In the genomic region with DNA sequence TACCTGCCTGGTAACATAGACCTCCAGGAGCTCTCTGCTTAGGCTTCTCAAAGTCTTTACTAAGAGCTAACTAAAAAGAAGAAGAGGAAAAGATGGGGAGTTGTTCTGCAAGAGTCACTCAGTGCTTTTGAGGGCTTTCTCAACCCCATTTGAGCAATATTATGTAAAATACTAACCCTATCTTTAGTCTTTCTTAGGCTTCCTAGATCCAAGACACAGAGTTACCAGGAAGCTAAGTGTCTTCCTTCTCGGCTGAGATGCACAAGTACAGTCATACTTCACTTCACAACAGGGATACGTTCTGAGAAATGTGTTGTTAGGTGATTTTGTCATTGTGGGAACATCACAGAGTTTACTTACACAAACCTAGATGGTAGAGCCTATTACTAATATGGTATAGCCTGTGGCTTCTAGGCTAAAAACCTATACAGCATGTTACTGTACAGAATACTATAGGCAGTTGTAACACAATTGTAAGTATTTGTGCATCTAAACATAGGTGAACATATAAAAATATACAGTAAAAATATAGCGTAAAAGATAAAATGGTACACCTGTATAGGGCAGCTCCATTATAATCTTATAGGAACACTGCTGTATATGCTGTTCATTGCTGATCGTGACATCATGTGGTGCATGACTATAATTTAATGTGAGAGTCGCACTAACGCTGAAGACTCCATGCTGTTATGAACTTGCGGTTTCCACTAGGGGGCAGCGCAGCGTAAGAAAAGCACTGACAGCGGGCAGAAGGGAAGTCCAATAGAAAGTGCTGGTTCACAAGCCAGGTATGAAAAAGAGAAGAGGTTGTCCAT, we compare ENCODE assay signal across 8 cellular contexts. TPM values are rescaled to one million over a fixed set of nuclear protein-coding genes. Genes with fewer than 3 reads are reported as not detected.
A peak's percentile ranks its signal among the peaks of the same experiment; 100 is the strongest.
DNase-seq lines count a peak whose midpoint lies in the region; ATAC-seq, FAIRE-seq and TF ChIP-seq lines count a peak whose summit lies in the region.

No MANE protein-coding gene starts in this region.

- no peaks in the 10 kb centered on the region for H3K4me1 ChIP-seq in left ventricle myocardium inferior

- TF ChIP-seq POLR2A in GM12892 (IDR thresholded peaks at IDR 0.05; ENCODE audit: low read depth, low read length): no peak

- no peaks in the 10 kb centered on the region for H3K36me3 ChIP-seq in left ventricle myocardium inferior

- H3K9me3 ChIP-seq in left ventricle myocardium inferior (replicated peaks): no peaks in the 10 kb centered on the region

- FAIRE-seq in GM12892 (lab: Jason Lieb, UNC): peak; percentile 97

- DNase-seq in GM12892 (ENCODE audit: insufficient read length) (peak; percentile 9), NCI-H1436 treated with DMSO at 0.1 percent for 48 hours (lab: John Stamatoyannopoulos, UW) (peak; percentile 48), T-helper 1 cell (peak; percentile 54 to 91 (median 73)), amniotic epithelial cell (ENCODE audit: low read depth) (peak; percentile 81), left ventricle myocardium inferior (peak; percentile 80), retinal pigment epithelial cell (ENCODE audit: low read depth) (peak; percentile 45), mesenteric fat pad (ENCODE audit: low spot score) (no peak)

- intact Hi-C loops in left ventricle myocardium inferior (cut with micrococcal nuclease): loop anchor here (2.0 to 10.0 kb wide), 3 partner anchors 97 to 379 kb away; no protein-coding TSS in a partner anchor

- TF ChIP-seq CTCF in left ventricle myocardium inferior (IDR thresholded peaks at IDR 0.05; ENCODE audit: borderline replicate concordance) (peak; percentile 89), retinal pigment epithelial cell (conservative IDR thresholded peaks at IDR 0.05; ENCODE audit: low read depth, low read length) (peak; percentile 86)

- peaks cover 24% of the 10 kb centered on the region for H3K27me3 ChIP-seq in left ventricle myocardium inferior (ENCODE audit: low read depth)

- peak; percentile 86 for ATAC-seq in HG02798 (IDR thresholded peaks at IDR 0.05; ENCODE audit: poor library complexity, unreplicated experiment)

- H3K4me3 ChIP-seq in left ventricle myocardium inferior (no peak overlapping the region), retinal pigment epithelial cell (ENCODE audit: low read length) (no peak overlapping the region)

- H3K27ac ChIP-seq in left ventricle myocardium inferior (replicated peaks): no peak overlapping the region

RNA-seq across cellular contexts. Expression of gene ANKRD22, which starts 16.3 kb away (rescaled TPM):
- 0.38 TPM for polyA plus RNA-seq in GM12892 (2012; ENCODE audit: missing spikeins)
- total RNA-seq in left ventricle myocardium inferior (not detected), mesenteric fat pad (0.80 TPM)

RNA-seq across cellular contexts. Expression of gene LIPM, which starts 32.8 kb away (rescaled TPM):
- polyA plus RNA-seq in GM12892 (2012; ENCODE audit: missing spikeins): not detected
- not detected for total RNA-seq in left ventricle myocardium inferior
- total RNA-seq in mesenteric fat pad: not detected

RNA-seq across cellular contexts. Expression of gene STAMBPL1, which starts 44.7 kb away (rescaled TPM):
- 23.1 TPM for polyA plus RNA-seq in GM12892 (2012; ENCODE audit: missing spikeins)
- total RNA-seq in left ventricle myocardium inferior (2.5 TPM), mesenteric fat pad (5.1 TPM)
